In genomic region chr11:26715133-26715532, GRCh38 we compare ENCODE assay signal across 29 cellular contexts. TPM values are rescaled to one million over a fixed set of nuclear protein-coding genes. Genes with fewer than 3 reads are reported as not detected.
A peak's percentile ranks its signal among the peaks of the same experiment; 100 is the strongest.
DNase-seq lines count a peak whose midpoint lies in the region; ATAC-seq and TF ChIP-seq lines count a peak whose summit lies in the region.
"Had no signal": no experiment of that assay in that cellular context is flagged by ENCODE, and none has a peak within 500 bp of the region (broad histone marks: within the 10 kb centered on the region; RNA-seq: fewer than 3 reads in every experiment).

No MANE protein-coding gene starts in this region.

- H3K4me3 ChIP-seq in HEK293 (ENCODE audit: low read depth, low read length) (no peak overlapping the region), testis (no peak overlapping the region)
- H3K4me3 ChIP-seq: body of pancreas, GM12878, skin epidermis, upper lobe of right lung had no signal

- DNase-seq in DMS53 (lab: John Stamatoyannopoulos, UW) (peak; percentile 15), DMS53 treated with DMSO at 0.1 percent for 48 hours (lab: John Stamatoyannopoulos, UW; ENCODE audit: unreplicated experiment) (no peak), NCI-H345 treated with DMSO at 0.1 percent for 48 hours (lab: John Stamatoyannopoulos, UW; ENCODE audit: unreplicated experiment) (peak; percentile 30), left ventricle myocardium superior (no peak), testis (no peak)
- no peak for DNase-seq in activated CD8-positive, alpha-beta T cell treated with anti-CD3 and anti-CD28 coated beads, Interleukin-2, amount 10 ng/mL, durations not matched to agents 7 days and 5 days
- DNase-seq: activated gamma-delta T cell treated with Interleukin-2 at 50 U/mL for 16 hours; body of pancreas; CD8-positive, alpha-beta T cell; glutamatergic neuron; GOT3; naive thymus-derived CD8-positive, alpha-beta T cell; NCI-H1930; NCI-H524; SHP77 treated with DMSO at 0.1 percent for 48 hours; stimulated activated CD4-positive, alpha-beta T cell treated with anti-CD3 and anti-CD28 coated beads, Interleukin-1b, Interleukin-23, amount 100 ng/mL, for 48 hours; T-cell; upper lobe of right lung had no signal

- ATAC-seq in left ventricle myocardium superior (peak; percentile 45), HG02610 (IDR thresholded peaks at IDR 0.05; ENCODE audit: unreplicated experiment) (no peak)
- ATAC-seq in activated CD8-positive, alpha-beta T cell treated with anti-CD3 and anti-CD28 coated beads, Interleukin-2, amount 10 ng/mL, durations not matched to agents 7 days and 5 days = no peak
- ATAC-seq: activated CD4-positive, CD25-positive, alpha-beta regulatory T cell treated with anti-CD3 and anti-CD28 coated beads, Interleukin-2, amount 50 U/mL, for 24 hours; body of pancreas; CD8-positive, alpha-beta T cell; GM12878; naive thymus-derived CD8-positive, alpha-beta T cell; T-cell; upper lobe of right lung had no signal

- H3K9me3 Mint-ChIP-seq in activated CD8-positive, alpha-beta T cell treated with anti-CD3 and anti-CD28 coated beads, Interleukin-2, amount 10 ng/mL, durations not matched to agents 7 days and 5 days (ENCODE audit: insufficient read depth) = no peaks in the 10 kb centered on the region

- H3K36me3 ChIP-seq in HEK293 (ENCODE audit: control insufficient read depth in 2 of 2, insufficient read depth in 1 of 2, low read length in 2 of 2) = no peaks in the 10 kb centered on the region
- H3K36me3 ChIP-seq in testis (ENCODE audit: low read depth, missing control alignments) = no peaks in the 10 kb centered on the region
- H3K36me3 ChIP-seq: upper lobe of right lung had no signal

- POLR2A ChIA-PET in HEK293 (lab: Yijun Ruan, JAX) = interaction anchor here (0.6 kb wide), 1 partner anchor 134 kb away, joined by 3 read pairs; no protein-coding TSS in a partner anchor
- POLR2A ChIA-PET in activated CD8-positive, alpha-beta T cell treated with anti-CD3 and anti-CD28 coated beads, Interleukin-2, amount 10 ng/mL, durations not matched to agents 7 days and 5 days (lab: Charles Lee) = no interaction called here

- CTCF ChIA-PET in HEK293 (lab: Yijun Ruan, JAX) = interaction anchor here (0.8 kb wide), 1 partner anchor 383 kb away, joined by 4 read pairs; the partner anchor contains the start of gene ANO3
- CTCF ChIA-PET in activated CD8-positive, alpha-beta T cell treated with anti-CD3 and anti-CD28 coated beads, Interleukin-2, amount 10 ng/mL, durations not matched to agents 7 days and 5 days (lab: Charles Lee) = no interaction called here

- H3K4me1 ChIP-seq in HEK293 (ENCODE audit: control insufficient read depth, insufficient read depth, low read length) = no peaks in the 10 kb centered on the region; the same call in 1 of the 2 replicates
- H3K4me1 ChIP-seq in testis = no peaks in the 10 kb centered on the region
- H3K4me1 ChIP-seq: body of pancreas, upper lobe of right lung had no signal

- H3K36me3 Mint-ChIP-seq in activated CD8-positive, alpha-beta T cell treated with anti-CD3 and anti-CD28 coated beads, Interleukin-2, amount 10 ng/mL, durations not matched to agents 7 days and 5 days (ENCODE audit: low read depth) = no peaks in the 10 kb centered on the region
- H3K36me3 Mint-ChIP-seq: CD8-positive, alpha-beta T cell; naive thymus-derived CD8-positive, alpha-beta T cell; T-cell had no signal

- TF ChIP-seq CTCF in HEK293 (tag by site-specific recombination; IDR thresholded peaks at IDR 0.05) (no peak), testis (IDR thresholded peaks at IDR 0.05) (no peak)

- WGBS in testis, 2 donors = 50 to 61% methylated on average over 1 of the region's 1 CpG

- no peaks in the 10 kb centered on the region for H3K27me3 ChIP-seq in testis
- H3K27me3 ChIP-seq: body of pancreas, upper lobe of right lung had no signal

- intact Hi-C loops in left ventricle myocardium superior (cut with micrococcal nuclease) (no loop called here), testis (cut with DNase I; ENCODE audit: low total_unique reads) (no loop called here)

- no peaks in the 10 kb centered on the region for H3K4me1 Mint-ChIP-seq in activated CD8-positive, alpha-beta T cell treated with anti-CD3 and anti-CD28 coated beads, Interleukin-2, amount 10 ng/mL, durations not matched to agents 7 days and 5 days (ENCODE audit: low read depth)
- H3K4me1 Mint-ChIP-seq: naive thymus-derived CD8-positive, alpha-beta T cell; T-cell had no signal

- no peak overlapping the region for H3K4me3 Mint-ChIP-seq in activated CD8-positive, alpha-beta T cell treated with anti-CD3 and anti-CD28 coated beads, Interleukin-2, amount 10 ng/mL, durations not matched to agents 7 days and 5 days
- H3K4me3 Mint-ChIP-seq: CD8-positive, alpha-beta T cell; naive thymus-derived CD8-positive, alpha-beta T cell; T-cell had no signal

- no peaks in the 10 kb centered on the region for H3K27me3 Mint-ChIP-seq in activated CD8-positive, alpha-beta T cell treated with anti-CD3 and anti-CD28 coated beads, Interleukin-2, amount 10 ng/mL, durations not matched to agents 7 days and 5 days (ENCODE audit: low read depth)
- H3K27me3 Mint-ChIP-seq: naive thymus-derived CD8-positive, alpha-beta T cell; T-cell had no signal

- H3K9me3 ChIP-seq in HEK293 (ENCODE audit: control insufficient read depth, insufficient read depth, low read depth, low read length) = no peaks in the 10 kb centered on the region
- H3K9me3 ChIP-seq in testis = no peaks in the 10 kb centered on the region
- H3K9me3 ChIP-seq: body of pancreas, upper lobe of right lung had no signal

- TF ChIP-seq POLR2A in testis (IDR thresholded peaks at IDR 0.05) = no peak

- no peak overlapping the region for H3K27ac Mint-ChIP-seq in activated CD8-positive, alpha-beta T cell treated with anti-CD3 and anti-CD28 coated beads, Interleukin-2, amount 10 ng/mL, durations not matched to agents 7 days and 5 days
- H3K27ac Mint-ChIP-seq: CD8-positive, alpha-beta T cell; naive thymus-derived CD8-positive, alpha-beta T cell; T-cell had no signal

- H3K27ac ChIP-seq in HEK293 (ENCODE audit: extremely low read depth, low read depth, low read length) (no peak overlapping the region), testis (no peak overlapping the region)
- H3K27ac ChIP-seq: body of pancreas, epithelial cell of prostate, KMS-11, skin epidermis, upper lobe of right lung had no signal

TF ChIP-seq in HEK293, 187 proteins besides CTCF, POLR2A, EP300 and RAD21 (continues in another document):
- TF ChIP-seq ZNF19 (tag by site-specific recombination; IDR thresholded peaks at IDR 0.05; ENCODE audit: low read depth) (no peak), ZNF677 (tag by site-specific recombination; IDR thresholded peaks at IDR 0.05) (no peak), HOXA7 (CRISPR knock-in tag; IDR thresholded peaks at IDR 0.05; ENCODE audit: borderline replicate concordance) (no peak), ZNF362 (tag by site-specific recombination; IDR thresholded peaks at IDR 0.05) (no peak), ZNF280D (tag by site-specific recombination; IDR thresholded peaks at IDR 0.05) (no peak), ZNF24 (tag by site-specific recombination; IDR thresholded peaks at IDR 0.05) (no peak), ZNF660 (tag by site-specific recombination; IDR thresholded peaks at IDR 0.05) (peak; percentile 56; the same call in 1 of the 2 replicates), ZNF76 (tag by site-specific recombination; IDR thresholded peaks at IDR 0.05; ENCODE audit: borderline replicate concordance, low read depth) (no peak), ZNF335 (tag by site-specific recombination; conservative IDR thresholded peaks at IDR 0.05) (no peak), SP7 (tag by site-specific recombination; IDR thresholded peaks at IDR 0.05) (no peak), ZNF707 (tag by site-specific recombination; IDR thresholded peaks at IDR 0.05) (no peak)

RNA-seq across cellular contexts. Expression of gene SLC5A12, which starts 6.7 kb away (rescaled TPM):
- not detected for total RNA-seq in left ventricle myocardium superior
- total RNA-seq in activated CD8-positive, alpha-beta T cell treated with anti-CD3 and anti-CD28 coated beads, Interleukin-2, amount 10 ng/mL, durations not matched to agents 7 days and 5 days = not detected
- total RNA-seq in testis = under 1 TPM; 0.12 to 0.47 TPM
- polyA plus RNA-seq in testis (ENCODE audit: insufficient read depth, low read depth, low replicate concordance) = 0.15 TPM
- total RNA-seq: body of pancreas; CD8-positive, alpha-beta T cell; HT1080; naive thymus-derived CD8-positive, alpha-beta T cell; OCI-LY7; omental fat pad; T-cell; upper lobe of right lung had no signal
- polyA plus RNA-seq: adipose tissue; naive thymus-derived CD8-positive, alpha-beta T cell had no signal

Comparison
In these comparisons a context has a peak if more than half of its experiments do, and no peak if none do; other contexts are left out.
1. DNase-seq: peak in DMS53 (single experiment) and NCI-H345 treated with DMSO at 0.1 percent for 48 hours (single experiment); none in DMS53 treated with DMSO at 0.1 percent for 48 hours (single experiment), left ventricle myocardium superior (single experiment), activated CD8-positive, alpha-beta T cell treated with anti-CD3 and anti-CD28 coated beads, Interleukin-2, amount 10 ng/mL, durations not matched to agents 7 days and 5 days (single experiment) and testis (single experiment).